1 cellular context compared by ENCODE assay signal in genomic region chr16:57300387-57301125, GRCh38.
TF ChIP-seq lines count a peak whose summit lies in the region.

No MANE protein-coding gene starts in this region.

TF ChIP-seq in HEK293, 187 proteins besides CTCF, POLR2A, EP300 and RAD21 (continued from another document):
- TF ChIP-seq SP2 (tag by site-specific recombination; IDR thresholded peaks at IDR 0.05) (no peak), ZNF324 (tag by site-specific recombination; IDR thresholded peaks at IDR 0.05) (peak; percentile 79), ZFP3 (tag by site-specific recombination; IDR thresholded peaks at IDR 0.05; ENCODE audit: low read depth) (0 out of 2 replicates have a peak, but pooled peaks have one; percentile 19), GFI1B (tag by site-specific recombination; IDR thresholded peaks at IDR 0.05) (no peak; the same call in 1 of the 2 replicates), TCF7L2 (IDR thresholded peaks at IDR 0.05; ENCODE audit: borderline replicate concordance, low read depth, low read length) (no peak), ZNF513 (tag by site-specific recombination; IDR thresholded peaks at IDR 0.05) (peak; percentile 2; the same call in 1 of the 2 replicates), ZNF175 (tag by site-specific recombination; IDR thresholded peaks at IDR 0.05) (no peak), ZNF777 (tag by site-specific recombination; IDR thresholded peaks at IDR 0.05; ENCODE audit: borderline replicate concordance) (no peak), ZNF692 (tag by site-specific recombination; IDR thresholded peaks at IDR 0.05) (peak; percentile 81), ZBTB26 (tag by site-specific recombination; optimal IDR thresholded peaks at IDR 0.05) (no peak), ZBTB8A (tag by site-specific recombination; IDR thresholded peaks at IDR 0.05) (peak; percentile 57; the same call in 1 of the 2 replicates), REST (tag by site-specific recombination; IDR thresholded peaks at IDR 0.05) (0 out of 2 replicates have a peak, but pooled peaks have one; percentile 25), ZNF24 (tag by site-specific recombination; IDR thresholded peaks at IDR 0.05) (peak; percentile 88; the same call in 1 of the 2 replicates), ZFP37 (tag by site-specific recombination; IDR thresholded peaks at IDR 0.05) (0 out of 2 replicates have a peak, but pooled peaks have one; percentile 31), KLF1 (tag by site-specific recombination; IDR thresholded peaks at IDR 0.05) (peak; percentile 68), ZSCAN5A (tag by site-specific recombination; IDR thresholded peaks at IDR 0.05) (0 out of 2 replicates have a peak, but pooled peaks have one; percentile 48), SP7 (tag by site-specific recombination; IDR thresholded peaks at IDR 0.05) (peak; percentile 77; the same call in 1 of the 2 replicates), RBAK (tag by site-specific recombination; IDR thresholded peaks at IDR 0.05) (no peak), ZSCAN4 (tag by site-specific recombination; IDR thresholded peaks at IDR 0.05) (peak; percentile 47; the same call in 1 of the 2 replicates), ZNF214 (tag by site-specific recombination; IDR thresholded peaks at IDR 0.05; ENCODE audit: borderline replicate concordance) (no peak), KLF16 (tag by site-specific recombination; IDR thresholded peaks at IDR 0.05) (peak; percentile 84), ZNF501 (tag by site-specific recombination; IDR thresholded peaks at IDR 0.05) (peak; percentile 70; the same call in 1 of the 2 replicates), ZNF639 (tag by site-specific recombination; IDR thresholded peaks at IDR 0.05) (peak; percentile 78; the same call in 1 of the 2 replicates), ZNF549 (tag by site-specific recombination; IDR thresholded peaks at IDR 0.05) (no peak), ZFHX2 (tag by site-specific recombination; conservative IDR thresholded peaks at IDR 0.05) (peak; percentile 30), KLF17 (tag by site-specific recombination; IDR thresholded peaks at IDR 0.05) (peak; percentile 74), ZNF2 (tag by site-specific recombination; IDR thresholded peaks at IDR 0.05) (peak; percentile 72), ZNF366 (tag by site-specific recombination; conservative IDR thresholded peaks at IDR 0.05) (peak; percentile 47; the same call in 1 of the 2 replicates)
